ENCODE assay signal across 23 cellular contexts in genomic region chr9:136939431-136939995, GRCh38. TPM values are rescaled to one million over a fixed set of nuclear protein-coding genes. Genes with fewer than 3 reads are reported as not detected.
DNase-seq lines count a peak whose midpoint lies in the region; ATAC-seq and TF ChIP-seq lines count a peak whose summit lies in the region.
"Had no signal": no experiment of that assay in that cellular context is flagged by ENCODE, and none has a peak within 500 bp of the region (broad histone marks: within the 10 kb centered on the region; RNA-seq: fewer than 3 reads in every experiment).

No MANE protein-coding gene starts in this region.

- H3K9me3 ChIP-seq in upper lobe of left lung = no peaks in the 10 kb centered on the region
- no peaks in the 10 kb centered on the region for H3K9me3 ChIP-seq in CD4-positive, alpha-beta T cell (ENCODE audit: control insufficient read depth, low read length)
- H3K9me3 ChIP-seq: ovary, testis had no signal

- H3K36me3 Mint-ChIP-seq in activated naive CD8-positive, alpha-beta T cell treated with anti-CD3 and anti-CD28 coated beads, Interleukin-2, amount 10 ng/mL, durations not matched to agents 7 days and 5 days = peaks cover 12% of the 10 kb centered on the region
- peaks cover 15% of the 10 kb centered on the region for H3K36me3 Mint-ChIP-seq in activated naive CD8-positive, alpha-beta T cell treated with anti-CD3 and anti-CD28 coated beads, Interleukin-2, amount 50 U/mL, for 24 hours (ENCODE audit: low read depth)
- H3K36me3 Mint-ChIP-seq in chondrocyte (ENCODE audit: low read depth) = peaks cover 12% of the 10 kb centered on the region
- peaks cover 38% of the 10 kb centered on the region for H3K36me3 Mint-ChIP-seq in nephron progenitor cell (ENCODE audit: low read depth)
- H3K36me3 Mint-ChIP-seq in CD4-positive, alpha-beta T cell (ENCODE audit: low read depth) = peaks cover 25% of the 10 kb centered on the region

- peaks cover 18 to 45% (median 40%) of the 10 kb centered on the region in 4 donors for H3K36me3 ChIP-seq in upper lobe of left lung
- H3K36me3 ChIP-seq: ovary had no signal

- TF ChIP-seq POLR2A in upper lobe of left lung (IDR thresholded peaks at IDR 0.05) (no peak), erythroblast (IDR thresholded peaks at IDR 0.05; ENCODE audit: low read length) (no peak)

- peaks cover 9 to 20% (median 11%) of the 10 kb centered on the region in 4 donors for H3K4me1 ChIP-seq in upper lobe of left lung

- no peak for TF ChIP-seq EP300 in upper lobe of left lung (IDR thresholded peaks at IDR 0.05)

- no peaks in the 10 kb centered on the region for H3K9me3 Mint-ChIP-seq in activated naive CD8-positive, alpha-beta T cell treated with anti-CD3 and anti-CD28 coated beads, Interleukin-2, amount 10 ng/mL, durations not matched to agents 7 days and 5 days
- no peaks in the 10 kb centered on the region for H3K9me3 Mint-ChIP-seq in activated naive CD8-positive, alpha-beta T cell treated with anti-CD3 and anti-CD28 coated beads, Interleukin-2, amount 50 U/mL, for 24 hours
- H3K9me3 Mint-ChIP-seq in chondrocyte (ENCODE audit: low read depth) = peaks cover 2% of the 10 kb centered on the region
- H3K9me3 Mint-ChIP-seq in nephron progenitor cell = no peaks in the 10 kb centered on the region
- H3K9me3 Mint-ChIP-seq in CD4-positive, alpha-beta T cell = no peaks in the 10 kb centered on the region

- H3K27ac ChIP-seq in upper lobe of left lung = no peak overlapping the region
- no peak overlapping the region for H3K27ac ChIP-seq in CD4-positive, alpha-beta T cell (ENCODE audit: low read depth, low read length)
- H3K27ac ChIP-seq: ovary, SK-N-MC, testis had no signal

- intact Hi-C loops in posterior vena cava (cut with DNase I) = no loop called here
- intact Hi-C loops in CD4-positive, alpha-beta T cell (cut with DNase I, micrococcal nuclease) = no loop called here

- no peak for DNase-seq in activated naive CD8-positive, alpha-beta T cell treated with anti-CD3 and anti-CD28 coated beads, Interleukin-2, amount 10 ng/mL, durations not matched to agents 7 days and 5 days
- no peak for DNase-seq in activated naive CD8-positive, alpha-beta T cell treated with anti-CD3 and anti-CD28 coated beads, Interleukin-2, amount 50 U/mL, for 24 hours
- DNase-seq in chondrocyte (ENCODE audit: low spot score) = peak; percentile 81
- no peak for DNase-seq in nephron progenitor cell
- peak; percentile 19 to 66 for DNase-seq in upper lobe of left lung
- DNase-seq in posterior vena cava (ENCODE audit: low spot score) = no peak
- DNase-seq in erythroblast (lab: John Stamatoyannopoulos, UW) = no peak
- DNase-seq in CD4-positive, alpha-beta T cell = no peak
- DNase-seq: ACHN; activated CD4-positive, CD25-positive, alpha-beta regulatory T cell treated with anti-CD3 and anti-CD28 coated beads, Interleukin-2, amount 50 U/mL, for 72 hours; activated gamma-delta T cell; CD4-positive, alpha-beta memory T cell; cortex of kidney; DND-41; foreskin melanocyte; NCI-H82; stimulated activated CD8-positive, alpha-beta memory T cell treated with anti-CD3 and anti-CD28 coated beads, Interleukin-4, amount 100 ng/mL, for 48 hours; T-helper 9 cell had no signal

- no peaks in the 10 kb centered on the region for H3K27me3 ChIP-seq in upper lobe of left lung
- H3K27me3 ChIP-seq in CD4-positive, alpha-beta T cell (ENCODE audit: control insufficient read depth, insufficient read depth, low read length) = no peaks in the 10 kb centered on the region
- H3K27me3 ChIP-seq: ovary, testis had no signal

- CTCF ChIA-PET in CD4-positive, alpha-beta T cell (lab: Charles Lee) = no interaction called here

- ATAC-seq in activated naive CD8-positive, alpha-beta T cell treated with anti-CD3 and anti-CD28 coated beads, Interleukin-2, amount 10 ng/mL, durations not matched to agents 7 days and 5 days (ENCODE audit: low read depth) = no peak
- no peak for ATAC-seq in activated naive CD8-positive, alpha-beta T cell treated with anti-CD3 and anti-CD28 coated beads, Interleukin-2, amount 50 U/mL, for 24 hours
- no peak for ATAC-seq in upper lobe of left lung (ENCODE audit: low FRiP score in 2 of 2)
- ATAC-seq in CD4-positive, alpha-beta T cell (ENCODE audit: poor library complexity) = no peak
- ATAC-seq: Panc1 had no signal

- H3K4me3 ChIP-seq in upper lobe of left lung = no peak overlapping the region
- H3K4me3 ChIP-seq: ovary, SK-N-MC, smooth muscle cell, testis had no signal

- no peaks in the 10 kb centered on the region for H3K27me3 Mint-ChIP-seq in activated naive CD8-positive, alpha-beta T cell treated with anti-CD3 and anti-CD28 coated beads, Interleukin-2, amount 10 ng/mL, durations not matched to agents 7 days and 5 days
- H3K27me3 Mint-ChIP-seq in activated naive CD8-positive, alpha-beta T cell treated with anti-CD3 and anti-CD28 coated beads, Interleukin-2, amount 50 U/mL, for 24 hours = no peaks in the 10 kb centered on the region
- H3K27me3 Mint-ChIP-seq in chondrocyte (ENCODE audit: low read depth) (no peaks in the 10 kb centered on the region), nephron progenitor cell (ENCODE audit: low read depth, poor library complexity) (no peaks in the 10 kb centered on the region)
- H3K27me3 Mint-ChIP-seq in CD4-positive, alpha-beta T cell = no peaks in the 10 kb centered on the region
- H3K27me3 Mint-ChIP-seq: CD4-positive, alpha-beta memory T cell had no signal

- peak overlapping the region; percentile 48 for H3K27ac Mint-ChIP-seq in activated naive CD8-positive, alpha-beta T cell treated with anti-CD3 and anti-CD28 coated beads, Interleukin-2, amount 10 ng/mL, durations not matched to agents 7 days and 5 days
- no peak overlapping the region for H3K27ac Mint-ChIP-seq in activated naive CD8-positive, alpha-beta T cell treated with anti-CD3 and anti-CD28 coated beads, Interleukin-2, amount 50 U/mL, for 24 hours
- H3K27ac Mint-ChIP-seq in chondrocyte (ENCODE audit: unreplicated experiment) (no peak overlapping the region), nephron progenitor cell (peak overlapping the region; percentile 52)
- H3K27ac Mint-ChIP-seq in CD4-positive, alpha-beta T cell = no peak overlapping the region

- H3K4me3 Mint-ChIP-seq in activated naive CD8-positive, alpha-beta T cell treated with anti-CD3 and anti-CD28 coated beads, Interleukin-2, amount 10 ng/mL, durations not matched to agents 7 days and 5 days = no peak overlapping the region
- no peak overlapping the region for H3K4me3 Mint-ChIP-seq in activated naive CD8-positive, alpha-beta T cell treated with anti-CD3 and anti-CD28 coated beads, Interleukin-2, amount 50 U/mL, for 24 hours
- H3K4me3 Mint-ChIP-seq in chondrocyte (ENCODE audit: unreplicated experiment) = no peak overlapping the region
- no peak overlapping the region for H3K4me3 Mint-ChIP-seq in nephron progenitor cell
- no peak overlapping the region for H3K4me3 Mint-ChIP-seq in CD4-positive, alpha-beta T cell
- H3K4me3 Mint-ChIP-seq: CD4-positive, alpha-beta memory T cell had no signal

- POLR2A ChIA-PET in activated naive CD8-positive, alpha-beta T cell treated with anti-CD3 and anti-CD28 coated beads, Interleukin-2, amount 10 ng/mL, durations not matched to agents 7 days and 5 days (lab: Charles Lee) = interaction anchor here (0.9 kb wide), 1 partner anchor 54 kb away, joined by 3 read pairs; the partner anchor contains the start of gene TRAF2
- POLR2A ChIA-PET in CD4-positive, alpha-beta T cell (lab: Charles Lee) = interaction anchor here (0.7 kb wide), 1 partner anchor 169 kb away, joined by 3 read pairs; no protein-coding TSS in a partner anchor

- TF ChIP-seq CTCF in chondrocyte (IDR thresholded peaks at IDR 0.05) (no peak), nephron progenitor cell (IDR thresholded peaks at IDR 0.05) (no peak), upper lobe of left lung (IDR thresholded peaks at IDR 0.05) (no peak)
- TF ChIP-seq CTCF in CD4-positive, alpha-beta T cell (IDR thresholded peaks at IDR 0.05) = no peak

- 91 to 92% methylated on average over 16 to 20 of the region's 28 CpGs for WGBS in upper lobe of left lung, 2 donors

- peaks cover 1% of the 10 kb centered on the region for H3K4me1 Mint-ChIP-seq in activated naive CD8-positive, alpha-beta T cell treated with anti-CD3 and anti-CD28 coated beads, Interleukin-2, amount 10 ng/mL, durations not matched to agents 7 days and 5 days
- peaks cover 4% of the 10 kb centered on the region for H3K4me1 Mint-ChIP-seq in activated naive CD8-positive, alpha-beta T cell treated with anti-CD3 and anti-CD28 coated beads, Interleukin-2, amount 50 U/mL, for 24 hours
- H3K4me1 Mint-ChIP-seq in chondrocyte (ENCODE audit: low read depth) = peaks cover 3% of the 10 kb centered on the region
- H3K4me1 Mint-ChIP-seq in nephron progenitor cell = no peaks in the 10 kb centered on the region
- no peaks in the 10 kb centered on the region for H3K4me1 Mint-ChIP-seq in CD4-positive, alpha-beta T cell (ENCODE audit: low read depth)

RNA-seq across cellular contexts. Expression of gene FBXW5, which starts 5.0 kb away (rescaled TPM):
- 100 to 1,000 TPM; 103 to 104 TPM for total RNA-seq in activated naive CD8-positive, alpha-beta T cell treated with anti-CD3 and anti-CD28 coated beads, Interleukin-2, amount 10 ng/mL, durations not matched to agents 7 days and 5 days
- total RNA-seq in chondrocyte (79.2 to 87.5 TPM (median 84.3 TPM) in 3 replicates), upper lobe of left lung (100 to 1,000 TPM in 5 of 6 donors, 10 to 100 TPM in 1; 93.3 to 191 (median 153) TPM), posterior vena cava (100 to 1,000 TPM in 1 of 2 donors, 10 to 100 TPM in 1; 95.0 to 100 TPM)
- total RNA-seq in CD4-positive, alpha-beta T cell = 10 to 100 TPM; 41.0 to 41.7 TPM

RNA-seq across cellular contexts. Expression of gene C8G, which starts 5.5 kb away (rescaled TPM):
- total RNA-seq in activated naive CD8-positive, alpha-beta T cell treated with anti-CD3 and anti-CD28 coated beads, Interleukin-2, amount 10 ng/mL, durations not matched to agents 7 days and 5 days = 1 to 10 TPM; 1.5 to 3.6 TPM
- total RNA-seq in chondrocyte = 2.2 TPM in 1 of 3 replicates, not detected in the others
- 1 to 10 TPM in 3 of 6 donors, not detected in 3; 1.8 to 4.4 (median 2.1) TPM for total RNA-seq in upper lobe of left lung
- total RNA-seq in posterior vena cava = 1 to 10 TPM; 1.4 TPM
- not detected for total RNA-seq in CD4-positive, alpha-beta T cell
- total RNA-seq: smooth muscle cell had no signal

RNA-seq across cellular contexts. Expression of gene LCN12, which starts 12.6 kb away (rescaled TPM):
- total RNA-seq in activated naive CD8-positive, alpha-beta T cell treated with anti-CD3 and anti-CD28 coated beads, Interleukin-2, amount 10 ng/mL, durations not matched to agents 7 days and 5 days = 1 to 10 TPM in 1 of 2 experiments, under 1 TPM in 1; 0.91 to 1.1 TPM
- total RNA-seq in chondrocyte (0.51 to 0.60 TPM in 2 of 3 replicates, not detected in the other), upper lobe of left lung (1 to 10 TPM in 4 of 6 donors, under 1 TPM in 1, not detected in 1; 0.89 to 5.2 (median 2.3) TPM), posterior vena cava (under 1 TPM; 0.62 to 0.88 TPM)
- 1 to 10 TPM; 1.3 to 1.5 TPM for total RNA-seq in CD4-positive, alpha-beta T cell
- total RNA-seq: smooth muscle cell had no signal

RNA-seq across cellular contexts. Expression of gene PTGDS, which starts 37.8 kb away (rescaled TPM):
- 1 to 10 TPM; 1.3 to 3.3 TPM for total RNA-seq in activated naive CD8-positive, alpha-beta T cell treated with anti-CD3 and anti-CD28 coated beads, Interleukin-2, amount 10 ng/mL, durations not matched to agents 7 days and 5 days
- 24.2 to 80.4 TPM (median 76.8 TPM) in 3 replicates for total RNA-seq in chondrocyte
- total RNA-seq in upper lobe of left lung = 100 to 1,000 TPM in 5 of 6 donors, 10 to 100 TPM in 1; 31.7 to 395 (median 246) TPM
- total RNA-seq in posterior vena cava = 100 to 1,000 TPM; 475 to 547 TPM
- 10 to 100 TPM; 40.6 to 41.0 TPM for total RNA-seq in CD4-positive, alpha-beta T cell

RNA-seq across cellular contexts. Expression of gene LCNL1, which starts 43.3 kb away (rescaled TPM):
- under 1 TPM; 0.33 to 0.48 TPM for total RNA-seq in activated naive CD8-positive, alpha-beta T cell treated with anti-CD3 and anti-CD28 coated beads, Interleukin-2, amount 10 ng/mL, durations not matched to agents 7 days and 5 days
- 0.15 to 5.8 TPM (median 5.2 TPM) in 3 replicates for total RNA-seq in chondrocyte
- 1 to 10 TPM in 4 of 6 donors, under 1 TPM in 1, not detected in 1; 0.61 to 6.3 (median 1.8) TPM for total RNA-seq in upper lobe of left lung
- 1 to 10 TPM; 2.0 to 2.4 TPM for total RNA-seq in posterior vena cava
- total RNA-seq in CD4-positive, alpha-beta T cell = 1 to 10 TPM in 1 of 2 experiments, under 1 TPM in 1; 0.93 to 1.0 TPM

Comparison
In these comparisons a context has a peak if more than half of its experiments do, and no peak if none do; other contexts are left out.
1. H3K27ac Mint-ChIP-seq: peak in activated naive CD8-positive, alpha-beta T cell treated with anti-CD3 and anti-CD28 coated beads, Interleukin-2, amount 10 ng/mL, durations not matched to agents 7 days and 5 days (single experiment) and nephron progenitor cell (single experiment); none in activated naive CD8-positive, alpha-beta T cell treated with anti-CD3 and anti-CD28 coated beads, Interleukin-2, amount 50 U/mL, for 24 hours (single experiment), chondrocyte (single experiment) and CD4-positive, alpha-beta T cell (single experiment).
2. DNase-seq: peak in chondrocyte (single experiment) and upper lobe of left lung (2 of 2); none in activated naive CD8-positive, alpha-beta T cell treated with anti-CD3 and anti-CD28 coated beads, Interleukin-2, amount 10 ng/mL, durations not matched to agents 7 days and 5 days (single experiment), activated naive CD8-positive, alpha-beta T cell treated with anti-CD3 and anti-CD28 coated beads, Interleukin-2, amount 50 U/mL, for 24 hours (single experiment), nephron progenitor cell (single experiment), posterior vena cava (single experiment), erythroblast (0 of 2) and CD4-positive, alpha-beta T cell (0 of 10).